8 cellular contexts compared by ENCODE assay signal in the genomic region with DNA sequence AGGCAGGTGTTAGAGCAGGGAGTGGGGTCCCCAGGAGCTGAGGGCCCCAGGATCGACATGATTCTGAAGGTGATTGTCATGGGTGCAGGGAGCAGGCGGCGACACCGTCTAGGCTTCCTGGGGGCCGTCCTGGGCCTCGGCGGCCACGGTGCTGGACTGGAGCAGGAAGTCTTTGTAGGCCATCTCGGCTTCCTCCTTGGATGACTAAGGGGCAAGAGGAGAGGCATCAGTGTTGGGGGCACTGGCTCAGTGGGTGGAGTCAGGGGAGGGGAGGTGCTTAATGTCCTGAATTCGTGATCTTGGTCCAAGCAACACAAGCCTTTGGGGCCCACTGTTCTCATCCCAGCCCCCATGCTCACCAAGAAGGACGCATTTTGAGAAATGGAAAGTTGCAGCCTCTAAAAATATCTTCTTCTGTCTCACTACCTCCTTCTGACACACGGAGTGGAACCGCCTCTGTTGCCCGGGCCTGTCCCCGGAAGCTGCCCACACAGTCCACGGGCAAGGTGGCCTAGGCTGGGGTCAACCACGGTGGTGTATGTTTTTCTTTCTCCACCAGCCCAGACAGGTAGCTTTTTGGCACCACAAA. TPM values are rescaled to one million over a fixed set of nuclear protein-coding genes. Genes with fewer than 3 reads are reported as not detected.
A peak's percentile ranks its signal among the peaks of the same experiment; 100 is the strongest.
DNase-seq lines count a peak whose midpoint lies in the region; ATAC-seq and TF ChIP-seq lines count a peak whose summit lies in the region.

No MANE protein-coding gene starts in this region.

- no peak overlapping the region for H2BK15ac ChIP-seq in neuronal stem cell (ENCODE audit: low read length)

- H3K27me3 ChIP-seq in OCI-LY1 (ENCODE audit: insufficient read depth, low read length) (no peaks in the 10 kb centered on the region), neuronal stem cell (ENCODE audit: control insufficient read depth in 3 of 3, insufficient read depth in 3 of 3, low read depth in 1 of 3, low read length in 3 of 3) (no peaks in the 10 kb centered on the region)

- H3K36me3 ChIP-seq in OCI-LY1 (ENCODE audit: insufficient read depth, low read length) = no peaks in the 10 kb centered on the region
- no peaks in the 10 kb centered on the region for H3K36me3 ChIP-seq in neuronal stem cell (replicated peaks in 1 of 2; ENCODE audit: control insufficient read depth in 2 of 2, insufficient read depth in 2 of 2, low read length in 2 of 2)

- no peak for TF ChIP-seq POLR2A in erythroblast (IDR thresholded peaks at IDR 0.05; ENCODE audit: low read length)

- no peak overlapping the region for H2BK5ac ChIP-seq in neuronal stem cell (ENCODE audit: low read length)

- WGBS in neuronal stem cell (ENCODE audit: extremely low coverage in 2 of 2, insufficient read length in 2 of 2, insufficient replicate concordance in 1 of 2), 2 donors = no CpG with 5 or more reads among the region's 17 CpGs

- peaks cover 17% of the 10 kb centered on the region for H3K4me1 ChIP-seq in OCI-LY1 (ENCODE audit: insufficient read depth, low read length, severe bottlenecking)
- H3K4me1 ChIP-seq in neuronal stem cell (ENCODE audit: control insufficient read depth in 2 of 2, insufficient read depth in 1 of 2, low read depth in 1 of 2, low read length in 2 of 2) = no peaks in the 10 kb centered on the region

- H3K9me3 Mint-ChIP-seq in activated CD4-positive, alpha-beta T cell treated with anti-CD3 and anti-CD28 coated beads for 36 hours (ENCODE audit: low read depth) = no peaks in the 10 kb centered on the region

- H3K9me3 ChIP-seq in OCI-LY1 (ENCODE audit: low read length) (no peaks in the 10 kb centered on the region), neuronal stem cell (replicated peaks in 1 of 2; ENCODE audit: control insufficient read depth in 2 of 2, insufficient read depth in 1 of 2, low read depth in 1 of 2, low read length in 2 of 2) (no peaks in the 10 kb centered on the region)

- H3K9ac ChIP-seq in OCI-LY1 (ENCODE audit: low read length) (peak overlapping the region; percentile 26; the same call in 1 of the 2 replicates), neuronal stem cell (ENCODE audit: low read depth, low read length, poor library complexity) (no peak overlapping the region)

- H4K20me1 ChIP-seq in OCI-LY1 (ENCODE audit: insufficient read depth, low read length) = no peaks in the 10 kb centered on the region

- H2BK12ac ChIP-seq in neuronal stem cell (ENCODE audit: low read length) = no peak overlapping the region

- no peak overlapping the region for H3K23ac ChIP-seq in neuronal stem cell (ENCODE audit: low read depth, low read length, poor library complexity)

- H3K36me3 Mint-ChIP-seq in activated CD4-positive, alpha-beta T cell treated with anti-CD3 and anti-CD28 coated beads for 36 hours (ENCODE audit: low read depth) = no peaks in the 10 kb centered on the region

- no peak for TF ChIP-seq CTCF in OCI-LY1 (IDR thresholded peaks at IDR 0.05; ENCODE audit: low read length)

- no peak overlapping the region for H3K4me3 ChIP-seq in OCI-LY1 (ENCODE audit: low read depth, low read length, poor library complexity, severe bottlenecking)
- no peak overlapping the region for H3K4me3 ChIP-seq in neuronal stem cell (ENCODE audit: low read length in 2 of 2)

- POLR2A ChIA-PET in activated CD4-positive, alpha-beta T cell treated with anti-CD3 and anti-CD28 coated beads for 36 hours (lab: Charles Lee) = interaction anchor here (0.5 kb wide), 1 partner anchor 10 kb away, joined by 7 read pairs; no protein-coding TSS in a partner anchor

- peak overlapping the region; percentile 32 for H3K4me3 Mint-ChIP-seq in activated CD4-positive, alpha-beta T cell treated with anti-CD3 and anti-CD28 coated beads for 36 hours

- no peak overlapping the region for H2BK120ac ChIP-seq in neuronal stem cell (ENCODE audit: low read depth, low read length)

- peak overlapping the region; percentile 84 for H3K27ac Mint-ChIP-seq in activated CD4-positive, alpha-beta T cell treated with anti-CD3 and anti-CD28 coated beads for 36 hours

- no peak overlapping the region for H3K4ac ChIP-seq in neuronal stem cell (ENCODE audit: low read length)

- H3K27me3 Mint-ChIP-seq in activated CD4-positive, alpha-beta T cell treated with anti-CD3 and anti-CD28 coated beads for 36 hours = no peaks in the 10 kb centered on the region

- H3F3A ChIP-seq in OCI-LY1 (ENCODE audit: insufficient read depth, low read length) = no peaks in the 10 kb centered on the region

- peak; percentile 47 for ATAC-seq in activated CD4-positive, alpha-beta T cell treated with anti-CD3 and anti-CD28 coated beads for 36 hours
- peak; percentile 79 for ATAC-seq in HG02610 (IDR thresholded peaks at IDR 0.05; ENCODE audit: unreplicated experiment)

- peak; percentile 59 for DNase-seq in activated CD4-positive, alpha-beta T cell treated with anti-CD3 and anti-CD28 coated beads for 36 hours
- DNase-seq in activated CD4-positive, alpha-beta T cell treated with anti-CD3 and anti-CD28 coated beads, Interleukin-2, amount 50 U/mL, for 1 hour = no peak
- DNase-seq in posterior vena cava (ENCODE audit: low spot score) (peak; percentile 76), NCI-H774 (lab: John Stamatoyannopoulos, UW) (no peak), erythroblast (lab: John Stamatoyannopoulos, UW) (no peak), neuronal stem cell (ENCODE audit: low spot score) (no peak)

- H3K4me2 ChIP-seq in OCI-LY1 (ENCODE audit: low read length) (peak overlapping the region; percentile 42), neuronal stem cell (ENCODE audit: insufficient read depth, low read length, poor library complexity, severe bottlenecking) (no peak overlapping the region)

- intact Hi-C loops in activated CD4-positive, alpha-beta T cell treated with anti-CD3 and anti-CD28 coated beads for 36 hours (cut with DNase I, micrococcal nuclease) = loop anchor here in 1 of 2 experiments (5.0 kb wide), 1 partner anchor 572 kb away; no protein-coding TSS in a partner anchor
- intact Hi-C loops in posterior vena cava (cut with DNase I) = no loop called here

- no peaks in the 10 kb centered on the region for H3K79me1 ChIP-seq in neuronal stem cell (ENCODE audit: low read depth, low read length)

- no peak overlapping the region for H3K14ac ChIP-seq in neuronal stem cell (ENCODE audit: low read length)

- H2AK5ac ChIP-seq in neuronal stem cell (ENCODE audit: low read depth, low read length) = no peak overlapping the region

- H3K18ac ChIP-seq in neuronal stem cell (ENCODE audit: low read length) = no peak overlapping the region

- no peaks in the 10 kb centered on the region for H3K9me2 ChIP-seq in OCI-LY1 (ENCODE audit: low read depth, low read length)

- H4K91ac ChIP-seq in neuronal stem cell (ENCODE audit: low read depth, low read length, poor library complexity) = no peak overlapping the region

- H4K8ac ChIP-seq in neuronal stem cell (ENCODE audit: low read depth, low read length) = no peak overlapping the region

- H3K4me1 Mint-ChIP-seq in activated CD4-positive, alpha-beta T cell treated with anti-CD3 and anti-CD28 coated beads for 36 hours = peaks cover 46% of the 10 kb centered on the region

- no peaks in the 10 kb centered on the region for H3K79me2 ChIP-seq in OCI-LY1 (ENCODE audit: insufficient read depth, low read length)

- H3K27ac ChIP-seq in OCI-LY1 (ENCODE audit: low read depth, low read length, poor library complexity, severe bottlenecking) (peak overlapping the region; percentile 63), neuronal stem cell (replicated peaks; ENCODE audit: low read length) (no peak overlapping the region)

- CTCF ChIA-PET in activated CD4-positive, alpha-beta T cell treated with anti-CD3 and anti-CD28 coated beads for 36 hours (lab: Charles Lee) = interaction anchor here (1.1 to 12.7 kb wide), 6 partner anchors 12 to 196 kb away, joined by 3 to 200 read pairs (median 12); partner anchors contain the start of gene FCMR

- H2AFZ ChIP-seq in OCI-LY1 (ENCODE audit: low read length) = 0 out of 2 replicates have a peak overlapping the region, but pooled peaks have one; percentile 52
- H2AFZ ChIP-seq in neuronal stem cell (ENCODE audit: low read length) = no peak overlapping the region

RNA-seq across cellular contexts. Expression of gene FCMR, which starts 8.6 kb away (rescaled TPM):
- 10 to 100 TPM; 41.6 to 49.3 TPM for total RNA-seq in activated CD4-positive, alpha-beta T cell treated with anti-CD3 and anti-CD28 coated beads for 36 hours
- total RNA-seq in posterior vena cava = 1 to 10 TPM; 1.4 to 3.3 TPM
- not detected for polyA plus RNA-seq in neuronal stem cell (2013, experiment 1 of 2)
- polyA plus RNA-seq in neuronal stem cell (2013, experiment 2 of 2) = 0.03 TPM

RNA-seq across cellular contexts. Expression of gene PIGR, which starts 16.0 kb away (rescaled TPM):
- total RNA-seq in activated CD4-positive, alpha-beta T cell treated with anti-CD3 and anti-CD28 coated beads for 36 hours = under 1 TPM; 0.07 to 0.54 TPM
- under 1 TPM; 0.33 to 0.79 TPM for total RNA-seq in posterior vena cava
- polyA plus RNA-seq in neuronal stem cell (2013, experiment 1 of 2) = not detected
- polyA plus RNA-seq in neuronal stem cell (2013, experiment 2 of 2) = not detected

RNA-seq across cellular contexts. Expression of gene IL24, which starts 33.1 kb away (rescaled TPM):
- 10 to 100 TPM in 1 of 2 experiments, 1 to 10 TPM in 1; 10.0 to 10.7 TPM for total RNA-seq in activated CD4-positive, alpha-beta T cell treated with anti-CD3 and anti-CD28 coated beads for 36 hours
- total RNA-seq in posterior vena cava = not detected
- polyA plus RNA-seq in neuronal stem cell (2013, experiment 1 of 2) = not detected
- polyA plus RNA-seq in neuronal stem cell (2013, experiment 2 of 2) = not detected

RNA-seq across cellular contexts. Expression of gene FCAMR, which starts 40.0 kb away (rescaled TPM):
- not detected for total RNA-seq in activated CD4-positive, alpha-beta T cell treated with anti-CD3 and anti-CD28 coated beads for 36 hours
- total RNA-seq in posterior vena cava = not detected
- not detected for polyA plus RNA-seq in neuronal stem cell (2013, experiment 1 of 2)
- not detected for polyA plus RNA-seq in neuronal stem cell (2013, experiment 2 of 2)

Comparison
In these comparisons a context has a peak if more than half of its experiments do, and no peak if none do; other contexts are left out.
1. DNase-seq: peak in activated CD4-positive, alpha-beta T cell treated with anti-CD3 and anti-CD28 coated beads for 36 hours (single experiment) and posterior vena cava (single experiment); none in activated CD4-positive, alpha-beta T cell treated with anti-CD3 and anti-CD28 coated beads, Interleukin-2, amount 50 U/mL, for 1 hour (single experiment), NCI-H774 (single experiment), erythroblast (0 of 2) and neuronal stem cell (single experiment).
2. RNA of gene FCMR, which starts 8.6 kb away (total RNA-seq): 41.6 to 49.3 TPM in activated CD4-positive, alpha-beta T cell treated with anti-CD3 and anti-CD28 coated beads for 36 hours; 1.4 to 3.3 TPM in posterior vena cava; every median in the first group is over 4 times any median in the second.
3. RNA of gene IL24, which starts 33.1 kb away (total RNA-seq): 10.0 to 10.7 TPM in activated CD4-positive, alpha-beta T cell treated with anti-CD3 and anti-CD28 coated beads for 36 hours; not detected in posterior vena cava; every median in the first group is over 10 times any median in the second.